Comparison of ENCODE assay signal across 34 cellular contexts in the genomic region with DNA sequence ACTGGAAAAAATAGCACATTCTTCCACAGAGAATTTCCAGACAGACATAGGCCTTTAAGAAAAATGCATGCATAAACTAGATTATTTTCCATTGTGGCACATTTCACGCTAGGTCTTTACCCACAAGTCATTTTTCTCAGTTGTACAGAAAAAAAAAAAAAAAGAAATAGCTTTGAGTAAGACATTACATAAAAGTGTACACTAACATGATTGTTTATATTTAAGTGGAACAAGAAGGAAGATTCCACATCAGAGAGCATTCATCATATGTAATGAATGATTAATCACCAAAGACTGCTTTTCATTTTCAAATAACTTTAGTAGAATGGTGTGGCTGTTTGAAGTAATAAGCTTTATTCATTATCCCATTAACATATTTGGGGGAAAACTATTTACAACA.
"Had no signal": no experiment of that assay in that cellular context is flagged by ENCODE, and none has a peak within 500 bp of the region (broad histone marks: within the 10 kb centered on the region; RNA-seq: fewer than 3 reads in every experiment).

No MANE protein-coding gene starts in this region.

- DNase-seq: Karpas-422, Kasumi-1, MG63, MM.1S, MV-4-11, NCI-H1048, NCI-H1092, NCI-H1092 treated with DMSO at 0.1 percent for 48 hours, NCI-H1105, NCI-H1105 treated with DMSO at 0.1 percent for 48 hours, NCI-H1417, NCI-H1417 treated with DMSO at 0.1 percent for 48 hours, NCI-H1436, NCI-H1436 treated with DMSO at 0.1 percent for 48 hours, NCI-H146, NCI-H1694, NCI-H1694 treated with DMSO at 0.1 percent for 48 hours, NCI-H187, NCI-H187 treated with DMSO at 0.1 percent for 48 hours, NCI-H1930, NCI-H2029, NCI-H2029 treated with DMSO at 0.1 percent for 48 hours, NCI-H2081, NCI-H2081 treated with DMSO at 0.1 percent for 48 hours, NCI-H2107, NCI-H2171, NCI-H2171 treated with DMSO at 0.1 percent for 48 hours, NCI-H2227 treated with DMSO at 0.1 percent for 48 hours, NCI-H226, NCI-H345, NCI-H446, NCI-H446 treated with DMSO at 0.1 percent for 48 hours, NCI-H510A, NCI-H510A treated with DMSO at 0.1 percent for 48 hours had no signal
